Comparison of ENCODE assay signal across 17 cellular contexts in the genomic region with DNA sequence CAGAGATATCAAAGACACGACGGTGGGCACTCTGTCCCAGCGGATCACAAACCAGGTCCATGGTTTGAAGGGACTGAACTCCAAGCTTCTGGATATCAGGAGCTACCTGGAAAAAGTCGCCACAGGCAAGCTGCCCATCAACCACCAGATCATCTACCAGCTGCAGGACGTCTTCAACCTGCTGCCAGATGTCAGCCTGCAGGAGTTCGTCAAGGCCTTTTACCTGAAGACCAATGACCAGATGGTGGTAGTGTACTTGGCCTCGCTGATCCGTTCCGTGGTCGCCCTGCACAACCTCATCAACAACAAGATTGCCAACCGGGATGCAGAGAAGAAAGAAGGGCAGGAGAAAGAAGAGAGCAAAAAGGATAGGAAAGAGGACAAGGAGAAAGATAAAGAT.
"Had no signal": no experiment of that assay in that cellular context is flagged by ENCODE, and none has a peak within 500 bp of the region (broad histone marks: within the 10 kb centered on the region; RNA-seq: fewer than 3 reads in every experiment).

No MANE protein-coding gene starts in this region.

- H3K4me3 ChIP-seq: colonic mucosa, SK-N-MC, stomach, testis, upper lobe of left lung had no signal

- ATAC-seq: activated CD4-positive, CD25-positive, alpha-beta regulatory T cell treated with anti-CD3 and anti-CD28 coated beads, Interleukin-2, amount 50 U/mL, for 24 hours; activated CD8-positive, alpha-beta memory T cell treated with anti-CD3 and anti-CD28 coated beads, Interleukin-2, amount 10 ng/mL, durations not matched to agents 7 days and 5 days; esophagus mucosa; natural killer cell had no signal

- H3K9me3 ChIP-seq: colonic mucosa, stomach, testis, upper lobe of left lung had no signal

- H3K27me3 Mint-ChIP-seq: activated CD8-positive, alpha-beta memory T cell treated with anti-CD3 and anti-CD28 coated beads, Interleukin-2, amount 10 ng/mL, durations not matched to agents 7 days and 5 days had no signal

- H3K4me1 ChIP-seq: colonic mucosa, stomach, testis, upper lobe of left lung had no signal

- H3K9me3 Mint-ChIP-seq: natural killer cell had no signal

- H3K27ac ChIP-seq: colonic mucosa, stomach, testis, upper lobe of left lung had no signal

- DNase-seq: activated CD4-positive, alpha-beta T cell treated with anti-CD3 and anti-CD28 coated beads, Interleukin-2, amount 50 U/mL, for 1 hour; activated CD8-positive, alpha-beta memory T cell treated with anti-CD3 and anti-CD28 coated beads, Interleukin-2, amount 10 ng/mL, durations not matched to agents 7 days and 5 days; activated gamma-delta T cell treated with Interleukin-2 at 50 U/mL for 16 hours; activated T-cell treated with anti-CD3 and anti-CD28 coated beads, Interleukin-2, amount 50 U/mL, for 48 hours; caudate nucleus; colonic mucosa; islet precursor cell; natural killer cell; retina; stimulated activated CD4-positive, alpha-beta T cell treated with anti-CD3 and anti-CD28 coated beads, Interleukin-4, amount 100 ng/mL, for 24 hours; stomach; T1000; testis; upper lobe of left lung had no signal

- H3K27ac Mint-ChIP-seq: activated CD8-positive, alpha-beta memory T cell treated with anti-CD3 and anti-CD28 coated beads, Interleukin-2, amount 10 ng/mL, durations not matched to agents 7 days and 5 days had no signal

- H3K4me3 Mint-ChIP-seq: activated CD8-positive, alpha-beta memory T cell treated with anti-CD3 and anti-CD28 coated beads, Interleukin-2, amount 10 ng/mL, durations not matched to agents 7 days and 5 days; natural killer cell had no signal

- H3K27me3 ChIP-seq: colonic mucosa, stomach, testis, upper lobe of left lung had no signal
